In genomic region chr6:10424005-10424404, GRCh38 we compare ENCODE assay signal across 1 cellular context.
TF ChIP-seq lines count a peak whose summit lies in the region.

No MANE protein-coding gene starts in this region.

TF ChIP-seq in IMR-90, 13 proteins besides CTCF, POLR2A, EP300 and RAD21:
- TF ChIP-seq RCOR1 (IDR thresholded peaks at IDR 0.05; ENCODE audit: insufficient replicate concordance, low read length) (no peak), RFX5 (IDR thresholded peaks at IDR 0.05; ENCODE audit: low read depth, low read length) (no peak), SMC3 (IDR thresholded peaks at IDR 0.05; ENCODE audit: low read depth, low read length) (no peak), MAZ (IDR thresholded peaks at IDR 0.05; ENCODE audit: borderline replicate concordance, low read depth, low read length) (no peak)
TF ChIP-seq in IMR-90: peak in this region for 0.
